In the genomic region with DNA sequence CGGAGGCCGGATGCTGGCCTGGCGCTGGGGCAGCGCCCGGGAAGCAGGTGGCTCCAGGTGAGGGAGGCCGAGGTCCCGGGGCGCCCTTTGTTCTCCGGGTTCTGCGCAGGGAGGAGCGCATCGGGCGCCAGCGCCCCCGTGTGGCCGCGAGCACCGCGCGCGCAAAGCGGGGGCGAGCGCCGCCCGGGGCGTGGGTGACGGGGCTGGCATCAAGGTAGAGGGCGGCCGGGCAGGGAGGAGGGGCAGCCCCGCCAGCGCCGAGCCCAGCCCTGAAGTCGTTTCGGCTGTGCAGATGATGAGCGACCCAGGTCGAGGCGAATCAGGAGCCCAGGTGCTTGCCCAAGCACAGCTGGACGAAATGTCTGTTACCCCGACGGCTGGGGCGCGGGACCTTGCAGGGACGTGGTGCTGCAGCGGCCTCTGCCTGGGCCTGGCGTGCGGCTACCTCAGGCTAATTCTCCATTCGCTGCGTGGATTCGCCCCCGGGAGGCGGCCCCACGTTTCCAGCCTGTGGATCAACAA, we compare ENCODE assay signal across 8 cellular contexts. TPM values are rescaled to one million over a fixed set of nuclear protein-coding genes. Genes with fewer than 3 reads are reported as not detected.
A peak's percentile ranks its signal among the peaks of the same experiment; 100 is the strongest.
DNase-seq lines count a peak whose midpoint lies in the region; ATAC-seq, FAIRE-seq and TF ChIP-seq lines count a peak whose summit lies in the region.

No MANE protein-coding gene starts in this region.

- H3K9me2 ChIP-seq in DOHH2 (replicated peaks; ENCODE audit: control insufficient read depth, low read length) (no peaks in the 10 kb centered on the region), GM23338 (ENCODE audit: insufficient read depth) (no peaks in the 10 kb centered on the region)

- ATAC-seq in GM23338, result peak; percentile 89
- ATAC-seq in HepG2, result peak; percentile 92
- no peak for ATAC-seq in HG03175 (IDR thresholded peaks at IDR 0.05; ENCODE audit: unreplicated experiment)
- ATAC-seq in GM18517 (IDR thresholded peaks at IDR 0.05; ENCODE audit: unreplicated experiment), result no peak

- H3K4me1 ChIP-seq in DOHH2 (ENCODE audit: control insufficient read depth, low read length) (no peaks in the 10 kb centered on the region), GM23338 (ENCODE audit: insufficient read depth) (no peaks in the 10 kb centered on the region), HepG2 (ENCODE audit: insufficient read depth, low read length) (peaks cover 24% of the 10 kb centered on the region)

- H3K79me2 ChIP-seq in DOHH2 (ENCODE audit: control insufficient read depth, low read length) (no peaks in the 10 kb centered on the region), GM23338 (replicated peaks; ENCODE audit: insufficient read depth) (no peaks in the 10 kb centered on the region), HepG2 (ENCODE audit: insufficient read depth, low read length) (no peaks in the 10 kb centered on the region)

- peaks cover 19% of the 10 kb centered on the region for H3K27me3 Mint-ChIP-seq in GM23338 (ENCODE audit: insufficient read depth, low read depth, poor library complexity)
- no peaks in the 10 kb centered on the region for H3K27me3 Mint-ChIP-seq in MCF 10A (ENCODE audit: insufficient read depth, unreplicated experiment)

- H3K4me1 Mint-ChIP-seq in GM23338, result peaks cover 18% of the 10 kb centered on the region
- peaks cover 19% of the 10 kb centered on the region for H3K4me1 Mint-ChIP-seq in MCF 10A (ENCODE audit: insufficient read depth, unreplicated experiment)

- TF ChIP-seq POLR2A in HepG2 (IDR thresholded peaks at IDR 0.05; ENCODE audit: insufficient read depth in 1 of 2, low read depth in 2 of 2, low read length in 2 of 2), result no peak

- TF ChIP-seq EP300 in HepG2 (IDR thresholded peaks at IDR 0.05; ENCODE audit: low read depth in 2 of 2, low read length in 2 of 2) (no peak), HepG2 (CRISPR knock-in tag; IDR thresholded peaks at IDR 0.05; ENCODE audit: borderline replicate concordance) (no peak)

- H3K4me2 ChIP-seq in DOHH2 (ENCODE audit: low read length) (no peak overlapping the region), GM23338 (peak overlapping the region; percentile 80; the same call in 1 of the 2 replicates), HepG2 (ENCODE audit: low read depth, low read length) (peak overlapping the region; percentile 79)

- no peak overlapping the region for H3K9ac ChIP-seq in HepG2 (ENCODE audit: insufficient read depth, low read depth, low read length)

- DNase-seq in GM23338 (ENCODE audit: low spot score) (peak; percentile 84), NCI-H2227 (lab: John Stamatoyannopoulos, UW; ENCODE audit: unreplicated experiment) (peak; percentile 78), MCF 10A (ENCODE audit: unreplicated experiment) (peak; percentile 54), HepG2 (ENCODE audit: low spot score) (peak; percentile 13)
- peak; percentile 16 for DNase-seq in stimulated activated CD8-positive, alpha-beta memory T cell treated with anti-CD3 and anti-CD28 coated beads, Interleukin-7, amount 100 ng/mL, for 24 hours (ENCODE audit: low read depth)

- FAIRE-seq in HepG2 (lab: Jason Lieb, UNC), result no peak

- intact Hi-C loops in MCF 10A (cut with micrococcal nuclease) (loop anchor here (2.0 to 10.0 kb wide), 2 partner anchors 126 to 666 kb away; no protein-coding TSS in a partner anchor), HepG2 (cut with micrococcal nuclease; ENCODE audit: unreplicated experiment) (loop anchor here (2.0 kb wide), 1 partner anchor 666 kb away; no protein-coding TSS in a partner anchor)

- H3K36me3 Mint-ChIP-seq in GM23338 (ENCODE audit: low read depth) (no peaks in the 10 kb centered on the region), MCF 10A (ENCODE audit: insufficient read depth, unreplicated experiment) (no peaks in the 10 kb centered on the region)

- no peaks in the 10 kb centered on the region for H3K36me3 ChIP-seq in DOHH2 (ENCODE audit: control insufficient read depth, low read length)
- no peaks in the 10 kb centered on the region for H3K36me3 ChIP-seq in GM23338 (ENCODE audit: insufficient read depth)
- H3K36me3 ChIP-seq in HepG2 (replicated peaks in 1 of 2; ENCODE audit: control insufficient read depth in 1 of 2, insufficient read depth in 2 of 2, low read length in 2 of 2), result no peaks in the 10 kb centered on the region

- H3K27ac Mint-ChIP-seq in GM23338 (no peak overlapping the region), MCF 10A (ENCODE audit: low read depth, unreplicated experiment) (no peak overlapping the region)

- POLR2A ChIA-PET in MCF 10A (lab: Yijun Ruan, JAX), result interaction anchor here (0.7 kb wide), 1 partner anchor 15 kb away, joined by 3 read pairs; no protein-coding TSS in a partner anchor
- POLR2A ChIA-PET in HepG2 (lab: Yijun Ruan, JAX), result no interaction called here

- WGBS in HepG2 (ENCODE audit: low lambda C conversion rate), result 3% methylated on average over 6 of the region's 53 CpGs

- peak overlapping the region; percentile 33; the same call in 1 of the 3 replicates for H3K4me3 Mint-ChIP-seq in GM23338
- peak overlapping the region; percentile 56 for H3K4me3 Mint-ChIP-seq in MCF 10A (ENCODE audit: unreplicated experiment)

- in situ Hi-C loops in HepG2 (cut with HindIII; ENCODE audit: extremely low pct_ligation_motif_present, low pct_unique_long_range_greater_than_20kb), result loop anchor here (5.0 kb wide), 1 partner anchor 661 kb away; no protein-coding TSS in a partner anchor

- TF ChIP-seq CTCF in DOHH2 (IDR thresholded peaks at IDR 0.05; ENCODE audit: low read depth, low read length, poor library complexity, severe bottlenecking) (peak; percentile 89), GM23338 (conservative IDR thresholded peaks at IDR 0.05; ENCODE audit: low read depth in 2 of 2) (peak; percentile 80 to 82), MCF 10A (IDR thresholded peaks at IDR 0.05; ENCODE audit: unreplicated experiment) (peak; percentile 87), HepG2 (CRISPR knock-in tag; IDR thresholded peaks at IDR 0.05) (peak; percentile 82)

- no TSS peak for BruUV-seq in MCF 10A (replicated peaks; lab: Mats Ljungman, UMichigan)
- BruUV-seq in HepG2 (replicated peaks; lab: Mats Ljungman, UMichigan), result no TSS peak

- H3F3A ChIP-seq in DOHH2 (ENCODE audit: control insufficient read depth, insufficient read depth) (no peaks in the 10 kb centered on the region), GM23338 (replicated peaks; ENCODE audit: low read depth) (no peaks in the 10 kb centered on the region)

- H4K20me1 ChIP-seq in DOHH2 (ENCODE audit: control insufficient read depth, insufficient read depth, low read depth, low read length) (no peaks in the 10 kb centered on the region), GM23338 (replicated peaks; ENCODE audit: insufficient read depth) (no peaks in the 10 kb centered on the region), HepG2 (ENCODE audit: insufficient read depth, low read length) (no peaks in the 10 kb centered on the region)

- TF ChIP-seq RAD21 in HepG2 (CRISPR knock-in tag; IDR thresholded peaks at IDR 0.05), result peak; percentile 91

- H2AFZ ChIP-seq in GM23338, result peak overlapping the region; percentile 94
- no peak overlapping the region for H2AFZ ChIP-seq in HepG2 (ENCODE audit: low read length)

- H3K9me3 Mint-ChIP-seq in GM23338 (no peaks in the 10 kb centered on the region; the same call in 2 of the 3 replicates), MCF 10A (ENCODE audit: unreplicated experiment) (peaks cover 7% of the 10 kb centered on the region)

- H3K4me3 ChIP-seq in DOHH2 (ENCODE audit: low read length), result no peak overlapping the region
- peak overlapping the region; percentile 44 for H3K4me3 ChIP-seq in GM23338
- peak overlapping the region; percentile 8 to 64 (median 38); a peak in 4 of 6 replicates for H3K4me3 ChIP-seq in HepG2 (replicated peaks in 1 of 3; ENCODE audit: insufficient read depth in 1 of 3, low read depth in 2 of 3, low read length in 3 of 3)

- CTCF ChIA-PET in MCF 10A (lab: Yijun Ruan, JAX) (interaction anchor here (0.5 to 2.0 kb wide), 23 partner anchors 8 to 759 kb away, joined by 3 to 7 read pairs (median 3); no protein-coding TSS in a partner anchor), HepG2 (lab: Yijun Ruan, JAX; ENCODE audit: low intra/inter-chr PET ratio, low total read pairs) (interaction anchor here (1.4 to 2.0 kb wide), 2 partner anchors 660 to 666 kb away, joined by 7 to 9 read pairs; no protein-coding TSS in a partner anchor)

- no peak overlapping the region for H3K27ac ChIP-seq in DOHH2 (ENCODE audit: low read depth, low read length)
- H3K27ac ChIP-seq in GM23338 (ENCODE audit: low read depth), result no peak overlapping the region
- no peak overlapping the region for H3K27ac ChIP-seq in HepG2 (ENCODE audit: extremely low read length, insufficient read depth, low read length)

- H3K9me3 ChIP-seq in DOHH2 (ENCODE audit: control insufficient read depth, insufficient read depth, low read length) (no peaks in the 10 kb centered on the region), HepG2 (ENCODE audit: low read length) (no peaks in the 10 kb centered on the region)

- H3K27me3 ChIP-seq in DOHH2 (ENCODE audit: control insufficient read depth, low read length) (no peaks in the 10 kb centered on the region), GM23338 (ENCODE audit: insufficient read depth) (peaks cover 8% of the 10 kb centered on the region; the same call in 1 of the 2 replicates), HepG2 (ENCODE audit: control insufficient read depth in 1 of 2, insufficient read depth in 2 of 2, low read length in 2 of 2) (peaks cover 0 to 2% of the 10 kb centered on the region in 2 experiments; a peak in 3 of 5 replicates)

RNA-seq across cellular contexts. Expression of a gene that starts 10.5 kb away (rescaled TPM):
- 82.5 and 106 TPM in 2 replicates for total RNA-seq in GM23338 (2014; rRNA removed; shearing (Covaris generic))
- 31.1 and 32.3 TPM in 2 replicates for polyA plus RNA-seq in GM23338 (2016; fragmentation: Nextera tagmentation; extraction: Ambion mirVana)
- 2.7 and 3.0 TPM in 2 replicates for total RNA-seq in MCF 10A (2022)
- 1.4 and 2.6 TPM in 2 replicates for total RNA-seq in HepG2 (2016; rRNA removed; fragmentation: Illumina TruSeq; extraction: Trizol)
- 1.8 and 2.8 TPM in 2 replicates for total RNA-seq in HepG2 (2016; cell fraction: cytosol; rRNA removed; fragmentation: Illumina TruSeq; extraction: Trizol; ENCODE audit: low read depth)
- total RNA-seq in HepG2 (2016; cell fraction: insoluble cytoplasmic fraction; rRNA removed; fragmentation: Illumina TruSeq; extraction: Trizol), result 1.8 and 2.2 TPM in 2 replicates
- total RNA-seq in HepG2 (2016; cell fraction: membrane; rRNA removed; fragmentation: Illumina TruSeq; extraction: Trizol), result 1.2 and 1.7 TPM in 2 replicates
- 3.3 and 4.2 TPM in 2 replicates for total RNA-seq in HepG2 (2016; cell fraction: nucleus; rRNA removed; fragmentation: Illumina TruSeq; extraction: Trizol)
- 1.2 and 1.6 TPM in 2 replicates for polyA plus RNA-seq in HepG2 (2011; rRNA removed)
- polyA plus RNA-seq in HepG2 (2011; cell fraction: cytosol; rRNA removed), result 0.82 and 1.0 TPM in 2 replicates
- polyA plus RNA-seq in HepG2 (2011; cell fraction: nucleus; rRNA removed), result 2.9 and 4.4 TPM in 2 replicates
- polyA plus RNA-seq in HepG2 (2012), result 0.41 and 1.3 TPM in 2 replicates
- 0.15 and 0.22 TPM in 2 replicates for polyA plus RNA-seq in HepG2 (2016; cell fraction: cytosol; fragmentation: Illumina TruSeq; extraction: Trizol; ENCODE audit: low read depth)
- 1.6 and 1.9 TPM in 2 replicates for polyA plus RNA-seq in HepG2 (2016; cell fraction: insoluble cytoplasmic fraction; fragmentation: Illumina TruSeq; extraction: Trizol; ENCODE audit: low read depth)
- polyA plus RNA-seq in HepG2 (2016; cell fraction: membrane; fragmentation: Illumina TruSeq; extraction: Trizol; ENCODE audit: low read depth), result 0.44 and 0.58 TPM in 2 replicates
- polyA plus RNA-seq in HepG2 (2016; cell fraction: nucleus; fragmentation: Illumina TruSeq; extraction: Trizol; ENCODE audit: insufficient read depth, low read depth), result 9.1 and 11.3 TPM in 2 replicates
- polyA minus RNA-seq in HepG2 (2011; rRNA and poly(A)+ RNA removed; ENCODE audit: low replicate concordance), result 0.12 and 1.0 TPM in 2 replicates
- polyA minus RNA-seq in HepG2 (2011; cell fraction: cytosol; rRNA and poly(A)+ RNA removed), result 0.70 and 0.89 TPM in 2 replicates
- polyA minus RNA-seq in HepG2 (2011; cell fraction: nucleus; rRNA and poly(A)+ RNA removed), result 1.7 and 2.3 TPM in 2 replicates

Comparison
In these comparisons a context has a peak if more than half of its experiments do, and no peak if none do; other contexts are left out.
1. ATAC-seq: peak in GM23338 (single experiment) and HepG2 (single experiment); none in HG03175 (single experiment) and GM18517 (single experiment).
2. DNase-seq: peak in every context shown above with its lines; median percentile 84 in GM23338; 78 in NCI-H2227; 54 in MCF 10A; 16 in stimulated activated CD8-positive, alpha-beta memory T cell treated with anti-CD3 and anti-CD28 coated beads, Interleukin-7, amount 100 ng/mL, for 24 hours; 13 in HepG2.
3. RNA of a gene that starts 10.5 kb away (total RNA-seq): 82.5 to 106 TPM in GM23338; 2.7 to 3.0 TPM in MCF 10A and 1.2 to 4.2 TPM in HepG2; every median in the first group is over 10 times any median in the second.
4. Peak in every context shown above with its lines, with median percentiles within 50 percentile points of each other: CTCF ChIP-seq.